21 cellular contexts compared by ENCODE assay signal in genomic region chr17:31105991-31106390, GRCh38. TPM values are rescaled to one million over a fixed set of nuclear protein-coding genes. Genes with fewer than 3 reads are reported as not detected.
DNase-seq lines count a peak whose midpoint lies in the region; ATAC-seq, FAIRE-seq and TF ChIP-seq lines count a peak whose summit lies in the region.
"Had no signal": no experiment of that assay in that cellular context is flagged by ENCODE, and none has a peak within 500 bp of the region (broad histone marks: within the 10 kb centered on the region; RNA-seq: fewer than 3 reads in every experiment).

No MANE protein-coding gene starts in this region.

- H4K8ac ChIP-seq in H1 (ENCODE audit: extremely low read depth, insufficient read depth, low read length): no peak overlapping the region

- no peak for ATAC-seq in A549
- ATAC-seq in HG03175 (IDR thresholded peaks at IDR 0.05; ENCODE audit: unreplicated experiment): no peak
- ATAC-seq: CD8-positive, alpha-beta T cell; GM12878 had no signal

- TF ChIP-seq RAD21 in A549 (conservative IDR thresholded peaks at IDR 0.05 in 1 of 2, IDR thresholded peaks at IDR 0.05 in 1 of 2): no peak
- TF ChIP-seq RAD21 in H1 (IDR thresholded peaks at IDR 0.05 in 1 of 2, conservative IDR thresholded peaks at IDR 0.05 in 1 of 2; ENCODE audit: low read depth in 2 of 2, low read length in 2 of 2): no peak

- no peak overlapping the region for H3K4ac ChIP-seq in H1 (replicated peaks; ENCODE audit: insufficient read length, low read depth, low read length)

- WGBS in A549 (ENCODE audit: missing lambda C conversion rate): 89% methylated on average over 1 of the region's 1 CpG
- 76% methylated on average over 1 of the region's 1 CpG; no CpG with 5 or more reads in 1 of the 2 experiments for WGBS in H1 (ENCODE audit: extremely low coverage in 1 of 2, insufficient coverage in 1 of 2, insufficient read length in 1 of 2, insufficient replicate concordance in 2 of 2, low coverage in 1 of 2, low lambda C conversion rate in 2 of 2, missing lambda C conversion rate in 1 of 2), 2 experiments

- DNase-seq in A549 (ENCODE audit: low read depth in 1 of 2, low spot score in 1 of 2) (no peak), Karpas-422 (no peak), H1 (ENCODE audit: low read depth in 1 of 2, low spot score in 2 of 2) (no peak), RPMI8226 (no peak), GM10248 (ENCODE audit: extremely low spot score) (no peak)
- DNase-seq: 8988T; AML-193; Caco-2; Calu3; CD4-positive, alpha-beta T cell; CD8-positive, alpha-beta T cell; DMS79 treated with DMSO at 0.1 percent for 48 hours; GF-D8 had no signal

- H3K27me3 ChIP-seq in Karpas-422 (ENCODE audit: low read length): no peaks in the 10 kb centered on the region
- no peaks in the 10 kb centered on the region for H3K27me3 ChIP-seq in H1 (replicated peaks in 1 of 4; ENCODE audit: control insufficient read depth in 3 of 4, extremely low read depth in 1 of 4, insufficient read depth in 3 of 4, low read length in 3 of 4)
- H3K27me3 ChIP-seq: BLaER1 treated with 17β-estradiol and CSF1 and Interleukin-3, amounts not matched to agents 10 nM and 100 nM had no signal

- no peak overlapping the region for H2BK5ac ChIP-seq in H1 (ENCODE audit: low read depth, low read length)

- H3K79me1 ChIP-seq in H1 (ENCODE audit: low read depth, low read length): no peaks in the 10 kb centered on the region; the same call in 1 of the 2 replicates

- H2AFZ ChIP-seq in Karpas-422 (ENCODE audit: low read length) (no peak overlapping the region), H1 (ENCODE audit: low read length) (no peak overlapping the region)

- H4K5ac ChIP-seq in H1 (ENCODE audit: insufficient read length, low read depth, low read length): no peak overlapping the region

- no peak overlapping the region for H2BK20ac ChIP-seq in H1 (ENCODE audit: low read length)

- H3K27ac ChIP-seq in A549: no peak overlapping the region
- no peak overlapping the region for H3K27ac ChIP-seq in HEK293 (ENCODE audit: extremely low read depth, low read depth, low read length)
- peak overlapping the region; percentile 8; the same call in 1 of the 2 replicates for H3K27ac ChIP-seq in Karpas-422 (ENCODE audit: low read length)
- no peak overlapping the region for H3K27ac ChIP-seq in H1 (ENCODE audit: low read depth, low read length)
- H3K27ac ChIP-seq: BLaER1 treated with 17β-estradiol and CSF1 and Interleukin-3, amounts not matched to agents 10 nM and 100 nM; C4-2B had no signal

- TF ChIP-seq POLR2A in A549 (IDR thresholded peaks at IDR 0.05; ENCODE audit: low read length) (no peak), H1 (IDR thresholded peaks at IDR 0.05; ENCODE audit: control extremely low read depth in 1 of 2, low read depth in 2 of 2, low read length in 2 of 2) (no peak)

- no peak overlapping the region for H3K18ac ChIP-seq in H1 (ENCODE audit: extremely low read depth, low read length)

- POLR2A ChIA-PET in A549 (lab: Yijun Ruan, JAX): no interaction called here
- POLR2A ChIA-PET in HEK293 (lab: Yijun Ruan, JAX): interaction anchor here (0.7 to 1.4 kb wide), 2 partner anchors 10 to 11 kb away, joined by 3 read pairs; partner anchors contain the start of gene NF1
- POLR2A ChIA-PET in H1 (lab: Charles Lee; ENCODE audit: partially characterized antibody): interaction anchor here (1.2 to 1.7 kb wide), 2 partner anchors 10 to 12 kb away, joined by 4 to 6 read pairs; no protein-coding TSS in a partner anchor
- POLR2A ChIA-PET in GM10248 (lab: Yijun Ruan, JAX): no interaction called here

- H3K4me3 ChIP-seq in A549: no peak overlapping the region
- no peak overlapping the region for H3K4me3 ChIP-seq in HEK293 (ENCODE audit: low read depth, low read length)
- no peak overlapping the region for H3K4me3 ChIP-seq in Karpas-422 (ENCODE audit: low read length)
- H3K4me3 ChIP-seq in H1 (ENCODE audit: extremely low read depth in 1 of 4, insufficient read depth in 2 of 4, low read depth in 3 of 4, low read length in 4 of 4): no peak overlapping the region
- H3K4me3 ChIP-seq: BLaER1 treated with 17β-estradiol and CSF1 and Interleukin-3, amounts not matched to agents 10 nM and 100 nM; GM12878 had no signal

- TF ChIP-seq EP300 in A549 (IDR thresholded peaks at IDR 0.05) (no peak), H1 (IDR thresholded peaks at IDR 0.05; ENCODE audit: borderline replicate concordance in 1 of 2, low read depth in 2 of 2, low read length in 2 of 2) (no peak)

- no peak overlapping the region for H2BK15ac ChIP-seq in H1 (ENCODE audit: low read length)

- FAIRE-seq in A549 (lab: Jason Lieb, UNC) (no peak), H1 (lab: Jason Lieb, UNC) (no peak)
- FAIRE-seq: D721Med, GM12878, GM12892, GM18507 had no signal

- H4K91ac ChIP-seq in H1 (replicated peaks; ENCODE audit: insufficient read length, low read length): no peak overlapping the region

- CTCF ChIA-PET in A549 (lab: Yijun Ruan, JAX): interaction anchor here (0.8 kb wide), 1 partner anchor 13 kb away, joined by 3 read pairs; no protein-coding TSS in a partner anchor
- CTCF ChIA-PET in HEK293 (lab: Yijun Ruan, JAX): interaction anchor here (0.6 kb wide), 1 partner anchor 33 kb away, joined by 3 read pairs; no protein-coding TSS in a partner anchor
- CTCF ChIA-PET in H1 (lab: Charles Lee; ENCODE audit: partially characterized antibody): no interaction called here
- CTCF ChIA-PET in GM10248 (lab: Yijun Ruan, JAX): no interaction called here

- H3K4me1 ChIP-seq in A549 (0 out of 3 replicates have a peak, but pooled peaks cover 4% of the 10 kb centered on the region), HEK293 (ENCODE audit: control insufficient read depth, insufficient read depth, low read length) (peaks cover 31% of the 10 kb centered on the region), Karpas-422 (ENCODE audit: low read length) (peaks cover 60% of the 10 kb centered on the region), H1 (replicated peaks in 1 of 4; ENCODE audit: control insufficient read depth in 3 of 4, insufficient read depth in 4 of 4, low read length in 3 of 4) (peaks cover 0 to 9% (median 2%) of the 10 kb centered on the region in 4 experiments; a peak in 6 of 7 replicates)
- H3K4me1 ChIP-seq: Caco-2 had no signal

- no peaks in the 10 kb centered on the region for H3K9me2 ChIP-seq in Karpas-422 (replicated peaks; ENCODE audit: insufficient read depth, low read length)

- no peak overlapping the region for H3K4me2 ChIP-seq in A549
- H3K4me2 ChIP-seq in Karpas-422 (ENCODE audit: low read depth, low read length, poor library complexity, severe bottlenecking): no peak overlapping the region
- no peak overlapping the region for H3K4me2 ChIP-seq in H1 (ENCODE audit: insufficient read depth in 1 of 2, low read depth in 2 of 2, low read length in 2 of 2)
- H3K4me2 ChIP-seq: BLaER1 treated with 17β-estradiol and CSF1 and Interleukin-3, amounts not matched to agents 10 nM and 100 nM had no signal

- H3K9ac ChIP-seq in Karpas-422 (ENCODE audit: low read length) (no peak overlapping the region), H1 (replicated peaks in 1 of 4; ENCODE audit: extremely low read depth in 1 of 4, low read depth in 3 of 4, low read length in 3 of 4) (no peak overlapping the region)
- H3K9ac ChIP-seq: BLaER1 treated with 17β-estradiol and CSF1 and Interleukin-3, amounts not matched to agents 10 nM and 100 nM had no signal

- no peak overlapping the region for H2BK120ac ChIP-seq in H1 (replicated peaks; ENCODE audit: low read depth, low read length)

- H3K14ac ChIP-seq in H1 (ENCODE audit: insufficient read length): no peak overlapping the region

- H2BK12ac ChIP-seq in H1 (ENCODE audit: low read depth, low read length): no peak overlapping the region

- no peaks in the 10 kb centered on the region for H3K23me2 ChIP-seq in H1 (ENCODE audit: low read depth, low read length)

- H3K36me3 ChIP-seq in HEK293 (ENCODE audit: control insufficient read depth in 2 of 2, insufficient read depth in 1 of 2, low read length in 2 of 2) (no peaks in the 10 kb centered on the region; a peak in 1 of 3 replicates), Karpas-422 (ENCODE audit: insufficient read depth, low read length) (peaks cover 27% of the 10 kb centered on the region; the same call in 1 of the 2 replicates), H1 (ENCODE audit: control insufficient read depth in 2 of 4, insufficient read depth in 4 of 4, low read length in 3 of 4) (no peaks in the 10 kb centered on the region)

- H3K23ac ChIP-seq in H1 (ENCODE audit: insufficient read length): no peak overlapping the region

- H3K79me2 ChIP-seq in Karpas-422 (ENCODE audit: low read length) (peaks cover 100% of the 10 kb centered on the region), H1 (ENCODE audit: control insufficient read depth in 1 of 2, insufficient read depth in 2 of 2, low read length in 2 of 2) (peaks cover 0 to 86% of the 10 kb centered on the region in 2 experiments; a peak in 2 of 4 replicates)

- TF ChIP-seq CTCF in A549 (IDR thresholded peaks at IDR 0.05) (no peak), HEK293 (tag by site-specific recombination; IDR thresholded peaks at IDR 0.05) (no peak), H1 (IDR thresholded peaks at IDR 0.05; ENCODE audit: control extremely low read depth in 1 of 3, insufficient read depth in 1 of 3, low read depth in 1 of 3, low read length in 3 of 3) (no peak), GM10248 (IDR thresholded peaks at IDR 0.05; ENCODE audit: control extremely low read depth, extremely low read depth, low read depth, missing control alignments) (no peak)

- H2AK5ac ChIP-seq in H1 (ENCODE audit: low read depth, low read length): no peak overlapping the region

- H4K20me1 ChIP-seq in Karpas-422 (ENCODE audit: insufficient read depth, low read depth, low read length) (no peaks in the 10 kb centered on the region), H1 (replicated peaks in 1 of 2; ENCODE audit: control insufficient read depth in 1 of 2, insufficient read depth in 2 of 2, low read length in 2 of 2) (peaks cover 0 to 5% of the 10 kb centered on the region in 2 experiments)

- no peak overlapping the region for H3K56ac ChIP-seq in H1 (replicated peaks; ENCODE audit: insufficient read length, low read depth, low read length)

- H3K9me3 ChIP-seq in A549 (no peaks in the 10 kb centered on the region), HEK293 (ENCODE audit: control insufficient read depth, insufficient read depth, low read depth, low read length) (no peaks in the 10 kb centered on the region), Karpas-422 (ENCODE audit: low read length) (no peaks in the 10 kb centered on the region), H1 (ENCODE audit: insufficient read depth in 2 of 2, low read depth in 1 of 2, low read length in 1 of 2) (no peaks in the 10 kb centered on the region)
- H3K9me3 ChIP-seq: BLaER1 treated with 17β-estradiol and CSF1 and Interleukin-3, amounts not matched to agents 10 nM and 100 nM; Caco-2 had no signal

RNA-seq across cellular contexts. Expression of gene NF1, which starts 11.2 kb away (rescaled TPM):
- polyA plus RNA-seq in A549 (2011; rRNA removed): 73.2 and 82.5 TPM in 2 replicates
- polyA plus RNA-seq in A549 (2012; cell fraction: cytosol; rRNA removed): 16.5 and 17.0 TPM in 2 replicates
- 16.4 and 20.9 TPM in 2 replicates for polyA plus RNA-seq in A549 (2012; cell fraction: nucleus; rRNA removed)
- polyA plus RNA-seq in A549 (2017; fragmentation: RNase III; extraction: RNeasy Plus Mini Kit Qiagen cat#74134 plus additional on column Dnase treatment): 15.9 to 17.6 TPM (median 16.6 TPM) in 3 replicates
- 144 and 186 TPM in 2 replicates for polyA minus RNA-seq in A549 (2011; rRNA and poly(A)+ RNA removed)
- total RNA-seq in Karpas-422 (2014; rRNA removed; shearing (Covaris generic); ENCODE audit: low replicate concordance): 56.6 and 164 TPM in 2 replicates
- 27.5 and 29.6 TPM in 2 replicates for total RNA-seq in H1 (2021; fragmentation: NEBNext Ultra II Directional; extraction: Animal tissue kit (Norgen Biotek cat#: 25700))
- polyA plus RNA-seq in H1 (2011; rRNA removed): 12.4 and 19.3 TPM in 2 replicates
- 15.7 TPM for polyA plus RNA-seq in H1 (2011; cell fraction: cytosol; rRNA removed)
- 22.9 TPM for polyA plus RNA-seq in H1 (2011; cell fraction: nucleus; rRNA removed)
- 10.0 to 16.9 TPM (median 14.7 TPM) in 4 replicates for polyA plus RNA-seq in H1 (2012, experiment 1 of 2)
- polyA plus RNA-seq in H1 (2012, experiment 2 of 2): 0.98 TPM
- 10.2 TPM for polyA plus RNA-seq in H1 (2013, experiment 1 of 2)
- 10.8 TPM for polyA plus RNA-seq in H1 (2013, experiment 2 of 2)
- polyA minus RNA-seq in H1 (2011; rRNA and poly(A)+ RNA removed): 79.8 and 117 TPM in 2 replicates
- 43.6 TPM for polyA minus RNA-seq in H1 (2011; cell fraction: cytosol; rRNA and poly(A)+ RNA removed)
- polyA minus RNA-seq in H1 (2011; cell fraction: nucleus; rRNA and poly(A)+ RNA removed): 113 TPM

Comparison
In these comparisons a context has a peak if more than half of its experiments do, and no peak if none do; other contexts are left out.
1. CTCF ChIA-PET loops: an anchor here in A549 (0.8 kb wide) and HEK293 (0.6 kb wide); none called in H1 and GM10248.
2. POLR2A ChIA-PET loops: an anchor here in HEK293 (0.7 to 1.4 kb wide) and H1 (1.2 to 1.7 kb wide); none called in A549 and GM10248.